24 cellular contexts compared by ENCODE assay signal in the genomic region with DNA sequence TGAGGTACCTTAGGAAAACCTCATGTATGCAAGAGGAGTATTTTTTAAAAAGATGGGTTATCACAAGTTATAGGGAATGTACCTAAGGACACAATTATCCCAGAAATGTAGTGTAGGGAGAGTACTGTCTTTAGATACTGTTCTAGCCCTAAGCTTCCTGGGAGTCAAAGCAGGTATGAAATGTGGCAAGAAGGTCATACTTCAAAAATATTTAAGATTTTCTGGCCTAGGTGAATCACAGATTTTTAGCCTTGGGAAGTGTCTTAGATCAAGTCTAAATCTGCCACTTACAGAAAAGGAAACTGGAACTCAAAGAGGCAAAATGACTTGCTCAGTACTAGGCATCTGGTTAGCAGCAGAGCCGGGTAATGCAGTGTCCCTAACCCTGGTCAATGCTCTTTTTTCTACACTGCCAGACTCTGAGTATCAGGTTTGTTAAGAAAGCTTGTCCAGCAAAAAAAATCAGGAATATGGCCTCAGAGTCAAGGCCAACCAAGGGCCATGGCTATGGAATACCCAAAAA. TPM values are rescaled to one million over a fixed set of nuclear protein-coding genes. Genes with fewer than 3 reads are reported as not detected.
DNase-seq lines count a peak whose midpoint lies in the region; ATAC-seq and TF ChIP-seq lines count a peak whose summit lies in the region.
"Had no signal": no experiment of that assay in that cellular context is flagged by ENCODE, and none has a peak within 500 bp of the region (broad histone marks: within the 10 kb centered on the region; RNA-seq: fewer than 3 reads in every experiment).

No MANE protein-coding gene starts in this region.

- no CpG with 5 or more reads among the region's 1 CpG for WGBS in trophoblast cell (ENCODE audit: extremely low coverage, insufficient coverage, insufficient read length)
- 93 to 100% methylated on average over 1 of the region's 1 CpG for WGBS in endodermal cell (ENCODE audit: insufficient coverage in 1 of 2, insufficient read length in 1 of 2), 2 experiments

- no peak overlapping the region for H3K27ac Mint-ChIP-seq in endodermal cell
- H3K27ac Mint-ChIP-seq: activated naive CD8-positive, alpha-beta T cell treated with anti-CD3 and anti-CD28 coated beads for 36 hours; activated T-helper 17 cell treated with anti-CD3 and anti-CD28 coated beads, Interleukin-2, amount 50 U/mL, for 72 hours had no signal

- ATAC-seq in GM21619 (IDR thresholded peaks at IDR 0.05; ENCODE audit: unreplicated experiment): peak; percentile 37
- ATAC-seq: activated T-helper 17 cell treated with anti-CD3 and anti-CD28 coated beads, Interleukin-2, amount 50 U/mL, for 72 hours; sciatic nerve had no signal

- H2AK5ac ChIP-seq in trophoblast cell (ENCODE audit: low read length): no peak overlapping the region

- no peaks in the 10 kb centered on the region for H3K4me1 ChIP-seq in trophoblast cell (ENCODE audit: control insufficient read depth in 1 of 2, insufficient read depth in 2 of 2, low read length in 2 of 2)
- H3K4me1 ChIP-seq in endodermal cell (ENCODE audit: control insufficient read depth, insufficient read depth, low read length): no peaks in the 10 kb centered on the region
- H3K4me1 ChIP-seq: parathyroid adenoma had no signal

- H3K4me2 ChIP-seq in trophoblast cell (ENCODE audit: low read length): no peak overlapping the region

- in situ Hi-C loops in GM13977 (cut with MboI; ENCODE audit: low pct_unique_long_range_greater_than_20kb, low sequenced_read_pairs, unreplicated experiment): no loop called here

- H4K91ac ChIP-seq in trophoblast cell (ENCODE audit: low read depth, low read length): no peak overlapping the region

- H3K27me3 ChIP-seq in trophoblast cell (ENCODE audit: insufficient read depth, low read length): no peaks in the 10 kb centered on the region
- no peaks in the 10 kb centered on the region for H3K27me3 ChIP-seq in endodermal cell (ENCODE audit: control insufficient read depth, insufficient read depth, low read length, poor library complexity, severe bottlenecking)
- H3K27me3 ChIP-seq: upper lobe of left lung had no signal

- H3K27ac ChIP-seq in trophoblast cell (ENCODE audit: low read depth, low read length) (no peak overlapping the region), endodermal cell (ENCODE audit: low read depth, low read length) (no peak overlapping the region)
- H3K27ac ChIP-seq: parathyroid adenoma, upper lobe of left lung had no signal

- no peak overlapping the region for H4K12ac ChIP-seq in trophoblast cell (ENCODE audit: low read depth, low read length)

- DNase-seq in GM13977 (ENCODE audit: low spot score): peak; percentile 60
- DNase-seq in MV-4-11 (lab: John Stamatoyannopoulos, UW): peak; percentile 5
- peak; percentile 55 to 90 for DNase-seq in trophoblast cell
- DNase-seq in GDM1 (lab: John Stamatoyannopoulos, UW): no peak
- DNase-seq in NCI-H2107 (lab: John Stamatoyannopoulos, UW): no peak
- DNase-seq in NCI-H2029 (lab: John Stamatoyannopoulos, UW): no peak
- no peak for DNase-seq in endodermal cell
- DNase-seq: activated CD4-positive, alpha-beta T cell treated with anti-CD3 and anti-CD28 coated beads for 4 hours; activated naive CD8-positive, alpha-beta T cell treated with anti-CD3 and anti-CD28 coated beads for 36 hours; COR-L47; EL; H7; hippocampal formation; KBM-7; NCI-H1092; NCI-H2081; NCI-H446 treated with DMSO at 0.1 percent for 48 hours; stimulated activated naive CD4-positive, alpha-beta T cell treated with Interleukin-2 at 50 U/mL for 16 hours; upper lobe of left lung had no signal

- H3K9me3 Mint-ChIP-seq in endodermal cell: no peaks in the 10 kb centered on the region
- H3K9me3 Mint-ChIP-seq: activated naive CD8-positive, alpha-beta T cell treated with anti-CD3 and anti-CD28 coated beads for 36 hours; activated T-helper 17 cell treated with anti-CD3 and anti-CD28 coated beads, Interleukin-2, amount 50 U/mL, for 72 hours had no signal

- no peak overlapping the region for H3K4me3 Mint-ChIP-seq in endodermal cell
- H3K4me3 Mint-ChIP-seq: activated naive CD8-positive, alpha-beta T cell treated with anti-CD3 and anti-CD28 coated beads for 36 hours; activated T-helper 17 cell treated with anti-CD3 and anti-CD28 coated beads, Interleukin-2, amount 50 U/mL, for 72 hours had no signal

- H3K18ac ChIP-seq in trophoblast cell (ENCODE audit: low read length): no peak overlapping the region

- H2BK120ac ChIP-seq in trophoblast cell (ENCODE audit: insufficient read depth, low read length, poor library complexity): no peak overlapping the region

- no peak overlapping the region for H3K4ac ChIP-seq in trophoblast cell (ENCODE audit: low read depth, low read length)

- H3K9ac ChIP-seq in trophoblast cell (ENCODE audit: low read length): no peak overlapping the region
- no peak overlapping the region for H3K9ac ChIP-seq in endodermal cell (ENCODE audit: extremely low read depth, low read length, poor library complexity, severe bottlenecking)
- H3K9ac ChIP-seq: parathyroid adenoma had no signal

- no peaks in the 10 kb centered on the region for H3K4me1 Mint-ChIP-seq in endodermal cell
- H3K4me1 Mint-ChIP-seq: activated naive CD8-positive, alpha-beta T cell treated with anti-CD3 and anti-CD28 coated beads for 36 hours; activated T-helper 17 cell treated with anti-CD3 and anti-CD28 coated beads, Interleukin-2, amount 50 U/mL, for 72 hours had no signal

- no peak overlapping the region for H4K8ac ChIP-seq in trophoblast cell (ENCODE audit: low read depth, low read length)

- no peaks in the 10 kb centered on the region for H3K79me1 ChIP-seq in trophoblast cell (ENCODE audit: low read length)

- H2AFZ ChIP-seq in trophoblast cell (ENCODE audit: insufficient read depth, low read length, poor library complexity): no peak overlapping the region
- H2AFZ ChIP-seq: parathyroid adenoma had no signal

- no peaks in the 10 kb centered on the region for H3K9me3 ChIP-seq in trophoblast cell (ENCODE audit: insufficient read depth, low read depth, low read length)
- H3K9me3 ChIP-seq in endodermal cell (ENCODE audit: control insufficient read depth, low read length): no peaks in the 10 kb centered on the region
- H3K9me3 ChIP-seq: upper lobe of left lung had no signal

- H3K36me3 ChIP-seq in trophoblast cell (ENCODE audit: control insufficient read depth in 1 of 2, insufficient read depth in 2 of 2, low read length in 2 of 2) (no peaks in the 10 kb centered on the region), endodermal cell (ENCODE audit: control insufficient read depth, insufficient read depth, low read length) (no peaks in the 10 kb centered on the region)
- H3K36me3 ChIP-seq: upper lobe of left lung had no signal

- no peak for TF ChIP-seq CTCF in GM13977 (IDR thresholded peaks at IDR 0.05; ENCODE audit: extremely low read depth, insufficient read depth, missing control alignments)
- TF ChIP-seq CTCF in endodermal cell (conservative IDR thresholded peaks at IDR 0.05): no peak

- H3K4me3 ChIP-seq in trophoblast cell (ENCODE audit: low read depth, low read length) (no peak overlapping the region), endodermal cell (ENCODE audit: low read length) (no peak overlapping the region)
- H3K4me3 ChIP-seq: upper lobe of left lung had no signal

- peaks cover 14% of the 10 kb centered on the region for H3K36me3 Mint-ChIP-seq in endodermal cell (ENCODE audit: low read depth)
- H3K36me3 Mint-ChIP-seq: activated naive CD8-positive, alpha-beta T cell treated with anti-CD3 and anti-CD28 coated beads for 36 hours had no signal

- no peaks in the 10 kb centered on the region for H3K79me2 ChIP-seq in trophoblast cell (ENCODE audit: control insufficient read depth, insufficient read depth, low read length, poor library complexity)
- H3K79me2 ChIP-seq: parathyroid adenoma had no signal

- no peaks in the 10 kb centered on the region for H3K27me3 Mint-ChIP-seq in endodermal cell (ENCODE audit: insufficient read depth)
- H3K27me3 Mint-ChIP-seq: activated naive CD8-positive, alpha-beta T cell treated with anti-CD3 and anti-CD28 coated beads for 36 hours; activated T-helper 17 cell treated with anti-CD3 and anti-CD28 coated beads, Interleukin-2, amount 50 U/mL, for 72 hours had no signal

- no peak overlapping the region for H2BK5ac ChIP-seq in trophoblast cell (ENCODE audit: low read depth, low read length, poor library complexity)

- no peak overlapping the region for H3K14ac ChIP-seq in trophoblast cell (ENCODE audit: low read length)

- no peak overlapping the region for H2BK12ac ChIP-seq in trophoblast cell (ENCODE audit: low read length)

- no peak overlapping the region for H3K23ac ChIP-seq in trophoblast cell (ENCODE audit: low read length)

RNA-seq across cellular contexts. Expression of gene PIK3AP1, which starts 13.9 kb away (rescaled TPM):
- 0.75 and 1.3 TPM in 2 replicates for polyA plus RNA-seq in trophoblast cell (2013)
- total RNA-seq in endodermal cell: 1 to 10 TPM; 1.3 to 5.2 TPM
- polyA plus RNA-seq in endodermal cell (2013, experiment 1 of 2): 0.75 TPM
- polyA plus RNA-seq in endodermal cell (2013, experiment 2 of 2): 0.87 TPM
- total RNA-seq: lung microvascular endothelial cell had no signal

Comparison
In these comparisons a context has a peak if more than half of its experiments do, and no peak if none do; other contexts are left out.
1. DNase-seq: peak in GM13977 (single experiment), MV-4-11 (single experiment) and trophoblast cell (2 of 2); none in GDM1 (single experiment), NCI-H2107 (single experiment), NCI-H2029 (single experiment) and endodermal cell (single experiment).